15 cellular contexts compared by ENCODE assay signal in genomic region chr15:66832679-66833078, GRCh38.
DNase-seq lines count a peak whose midpoint lies in the region; TF ChIP-seq lines count a peak whose summit lies in the region.
"Had no signal": no experiment of that assay in that cellular context is flagged by ENCODE, and none has a peak within 500 bp of the region (broad histone marks: within the 10 kb centered on the region; RNA-seq: fewer than 3 reads in every experiment).

No MANE protein-coding gene starts in this region.

- peak; percentile 37 for DNase-seq in SKM-1 treated with dmso at 0.1 percent for 144 hours (lab: John Stamatoyannopoulos, UW; ENCODE audit: unreplicated experiment)
- no peak for DNase-seq in SKM-1 (lab: John Stamatoyannopoulos, UW; ENCODE audit: unreplicated experiment)
- DNase-seq in NCI-H446 treated with DMSO at 0.1 percent for 48 hours (lab: John Stamatoyannopoulos, UW) = peak; percentile 51
- DNase-seq in dedifferentiated amniotic fluid mesenchymal stem cell (ENCODE audit: extremely low spot score) = peak; percentile 47
- peak; percentile 39 for DNase-seq in stromal cell of bone marrow (ENCODE audit: low read depth)
- DNase-seq in nephron progenitor cell = no peak
- no peak for DNase-seq in LoVo (ENCODE audit: low spot score)
- DNase-seq in GDM1 (lab: John Stamatoyannopoulos, UW) = no peak
- DNase-seq: dermis blood vessel endothelial cell, left cardiac atrium, NCI-H1105 treated with DMSO at 0.1 percent for 48 hours, NCI-H82, thyroid gland had no signal

- no peak overlapping the region for H3K27ac Mint-ChIP-seq in nephron progenitor cell
- H3K27ac Mint-ChIP-seq: activated naive CD4-positive, alpha-beta T cell treated with anti-CD3 and anti-CD28 coated beads, Interleukin-2, amount 50 U/mL, for 72 hours had no signal

- H3K27me3 Mint-ChIP-seq in nephron progenitor cell (ENCODE audit: low read depth, poor library complexity) = peaks cover 12% of the 10 kb centered on the region

- TF ChIP-seq CTCF in nephron progenitor cell (IDR thresholded peaks at IDR 0.05) = no peak

- H3K4me1 Mint-ChIP-seq in nephron progenitor cell = peaks cover 14% of the 10 kb centered on the region

- H3K9me3 Mint-ChIP-seq in nephron progenitor cell = no peaks in the 10 kb centered on the region
- H3K9me3 Mint-ChIP-seq: activated naive CD4-positive, alpha-beta T cell treated with anti-CD3 and anti-CD28 coated beads, Interleukin-2, amount 50 U/mL, for 72 hours; neural crest cell had no signal

- no peaks in the 10 kb centered on the region for H3K36me3 Mint-ChIP-seq in nephron progenitor cell (ENCODE audit: low read depth)
- H3K36me3 Mint-ChIP-seq: activated naive CD4-positive, alpha-beta T cell treated with anti-CD3 and anti-CD28 coated beads, Interleukin-2, amount 50 U/mL, for 72 hours had no signal

- no peak overlapping the region for H3K4me3 Mint-ChIP-seq in nephron progenitor cell
- H3K4me3 Mint-ChIP-seq: neural crest cell had no signal

Comparison
In these comparisons a context has a peak if more than half of its experiments do, and no peak if none do; other contexts are left out.
1. DNase-seq: peak in SKM-1 treated with dmso at 0.1 percent for 144 hours (single experiment), NCI-H446 treated with DMSO at 0.1 percent for 48 hours (single experiment), dedifferentiated amniotic fluid mesenchymal stem cell (single experiment) and stromal cell of bone marrow (single experiment); none in SKM-1 (single experiment), nephron progenitor cell (single experiment), LoVo (single experiment) and GDM1 (single experiment).